ENCODE assay signal across 15 cellular contexts in the genomic region with DNA sequence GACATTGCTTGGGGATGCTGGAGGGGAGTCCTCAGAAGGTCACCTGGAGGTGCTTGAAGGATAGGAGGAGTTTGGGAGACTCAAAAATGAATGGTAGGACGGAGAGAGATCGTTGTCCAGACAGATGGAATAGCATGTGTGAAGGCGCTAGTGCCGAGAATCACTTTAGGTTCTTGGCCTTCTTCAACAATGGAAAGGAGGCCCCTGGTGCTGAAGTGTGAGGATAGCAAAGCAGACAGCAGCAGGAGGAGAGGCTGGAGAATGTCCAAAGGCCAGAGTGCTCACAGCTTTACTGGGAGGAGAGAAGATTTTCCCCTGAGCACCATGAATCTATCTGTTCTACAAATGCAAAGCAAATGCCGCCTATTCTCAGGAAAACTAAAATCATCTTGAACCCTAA.
A peak's percentile ranks its signal among the peaks of the same experiment; 100 is the strongest.
DNase-seq lines count a peak whose midpoint lies in the region; ATAC-seq, FAIRE-seq and TF ChIP-seq lines count a peak whose summit lies in the region.
"Had no signal": no experiment of that assay in that cellular context is flagged by ENCODE, and none has a peak within 500 bp of the region (broad histone marks: within the 10 kb centered on the region; RNA-seq: fewer than 3 reads in every experiment).

No MANE protein-coding gene starts in this region.

- peak; percentile 33 for DNase-seq in EH (ENCODE audit: low read depth)
- DNase-seq in brain microvascular endothelial cell = peak; percentile 31
- DNase-seq in left ventricle myocardium inferior = peak; percentile 28
- DNase-seq in skeletal muscle cell (ENCODE audit: low read depth) = peak; percentile 46
- DNase-seq in H54 (ENCODE audit: insufficient read length, low spot score) = no peak
- DNase-seq in NK-92 treated with Interleukin-12 subunit alpha and Interleukin-12 subunit beta, amount 100 ng/mL, for 24 hours (lab: John Stamatoyannopoulos, UW) = no peak
- no peak for DNase-seq in NCI-H1092 (lab: John Stamatoyannopoulos, UW)
- DNase-seq: activated naive CD8-positive, alpha-beta T cell treated with anti-CD3 and anti-CD28 coated beads, Interleukin-2, amount 50 U/mL, for 24 hours; AML-193; NCI-H187; NCI-H446 treated with DMSO at 0.1 percent for 48 hours; nephron progenitor cell; psoas muscle had no signal

- no peak overlapping the region for H3K27ac ChIP-seq in brain microvascular endothelial cell
- H3K27ac ChIP-seq in left ventricle myocardium inferior (replicated peaks) = no peak overlapping the region
- H3K27ac ChIP-seq: psoas muscle had no signal

- no peak for FAIRE-seq in H54 (lab: Jason Lieb, UNC)
- FAIRE-seq: HepG2 had no signal

- H3K36me3 ChIP-seq in brain microvascular endothelial cell (replicated peaks) = no peaks in the 10 kb centered on the region
- H3K36me3 ChIP-seq in left ventricle myocardium inferior = no peaks in the 10 kb centered on the region

- H3K27me3 ChIP-seq in brain microvascular endothelial cell (replicated peaks) (no peaks in the 10 kb centered on the region), left ventricle myocardium inferior (ENCODE audit: low read depth) (no peaks in the 10 kb centered on the region)

- in situ Hi-C loops in brain microvascular endothelial cell (cut with HindIII; ENCODE audit: low pct_ligation_motif_present, low sequenced_read_pairs) = no loop called here

- peaks cover 45% of the 10 kb centered on the region for H3K4me1 ChIP-seq in left ventricle myocardium inferior
- H3K4me1 ChIP-seq: psoas muscle had no signal

- TF ChIP-seq CTCF in brain microvascular endothelial cell (IDR thresholded peaks at IDR 0.05; ENCODE audit: low read depth, low read length, missing control alignments) = peak; percentile 28
- TF ChIP-seq CTCF in left ventricle myocardium inferior (IDR thresholded peaks at IDR 0.05; ENCODE audit: borderline replicate concordance) = no peak

- no peak for TF ChIP-seq POLR2A in H54 (IDR thresholded peaks at IDR 0.05; ENCODE audit: low read depth, low read length)

- no peak for ATAC-seq in HG02759 (IDR thresholded peaks at IDR 0.05; ENCODE audit: unreplicated experiment)
- ATAC-seq: activated naive CD8-positive, alpha-beta T cell treated with anti-CD3 and anti-CD28 coated beads, Interleukin-2, amount 50 U/mL, for 24 hours; HepG2; psoas muscle had no signal

- H3K4me3 ChIP-seq in brain microvascular endothelial cell (ENCODE audit: low read depth, low read length) = no peak overlapping the region
- no peak overlapping the region for H3K4me3 ChIP-seq in left ventricle myocardium inferior
- no peak overlapping the region for H3K4me3 ChIP-seq in skeletal muscle cell (ENCODE audit: low read depth, low read length)
- H3K4me3 ChIP-seq: psoas muscle had no signal

- intact Hi-C loops in left ventricle myocardium inferior (cut with micrococcal nuclease) = no loop called here

- H3K9me3 ChIP-seq in left ventricle myocardium inferior (replicated peaks) = peaks cover under 1% of the 10 kb centered on the region

Comparison
In these comparisons a context has a peak if more than half of its experiments do, and no peak if none do; other contexts are left out.
1. DNase-seq: peak in EH (single experiment), brain microvascular endothelial cell (single experiment), left ventricle myocardium inferior (single experiment) and skeletal muscle cell (single experiment); none in H54 (single experiment), NK-92 treated with Interleukin-12 subunit alpha and Interleukin-12 subunit beta, amount 100 ng/mL, for 24 hours (single experiment) and NCI-H1092 (single experiment).